In genomic region chr9:29865764-29866313, GRCh38 we compare ENCODE assay signal across 28 cellular contexts.
DNase-seq lines count a peak whose midpoint lies in the region; ATAC-seq and TF ChIP-seq lines count a peak whose summit lies in the region.
"Had no signal": no experiment of that assay in that cellular context is flagged by ENCODE, and none has a peak within 500 bp of the region (broad histone marks: within the 10 kb centered on the region; RNA-seq: fewer than 3 reads in every experiment).

No MANE protein-coding gene starts in this region.

- POLR2A ChIA-PET in activated naive CD8-positive, alpha-beta T cell treated with anti-CD3 and anti-CD28 coated beads, Interleukin-2, amount 10 ng/mL, durations not matched to agents 7 days and 5 days (lab: Charles Lee), result no interaction called here

- H3K4me3 Mint-ChIP-seq in activated naive CD8-positive, alpha-beta T cell treated with anti-CD3 and anti-CD28 coated beads, Interleukin-2, amount 10 ng/mL, durations not matched to agents 7 days and 5 days, result no peak overlapping the region
- H3K4me3 Mint-ChIP-seq in activated naive CD8-positive, alpha-beta T cell treated with anti-CD3 and anti-CD28 coated beads for 36 hours, result no peak overlapping the region
- H3K4me3 Mint-ChIP-seq: activated CD4-positive, alpha-beta memory T cell treated with anti-CD3 and anti-CD28 coated beads for 36 hours; T-helper 2 cell treated with Interferon-gamma antibody and Interleukin-4, amounts not matched to agents 5 μg/mL and 100 μg/mL, for 36 hours; WTC11 had no signal

- H3K4me1 ChIP-seq in OCI-LY3 (ENCODE audit: low read length), result peaks cover 20% of the 10 kb centered on the region
- H3K4me1 ChIP-seq in hepatocyte (ENCODE audit: insufficient read depth), result peaks cover 4% of the 10 kb centered on the region
- H3K4me1 ChIP-seq: breast epithelium, spleen had no signal

- no peaks in the 10 kb centered on the region for H3K4me1 Mint-ChIP-seq in activated naive CD8-positive, alpha-beta T cell treated with anti-CD3 and anti-CD28 coated beads, Interleukin-2, amount 10 ng/mL, durations not matched to agents 7 days and 5 days
- no peaks in the 10 kb centered on the region for H3K4me1 Mint-ChIP-seq in activated naive CD8-positive, alpha-beta T cell treated with anti-CD3 and anti-CD28 coated beads for 36 hours
- H3K4me1 Mint-ChIP-seq: WTC11 had no signal

- H3K9me3 ChIP-seq in OCI-LY3 (ENCODE audit: insufficient read depth, low read length) (no peaks in the 10 kb centered on the region), hepatocyte (ENCODE audit: low read depth) (no peaks in the 10 kb centered on the region)
- H3K9me3 ChIP-seq: breast epithelium had no signal

- TF ChIP-seq CTCF in OCI-LY3 (IDR thresholded peaks at IDR 0.05; ENCODE audit: low read depth, low read length), result no peak
- no peak for TF ChIP-seq CTCF in hepatocyte (IDR thresholded peaks at IDR 0.05; ENCODE audit: poor library complexity)

- H3K27me3 Mint-ChIP-seq in activated naive CD8-positive, alpha-beta T cell treated with anti-CD3 and anti-CD28 coated beads, Interleukin-2, amount 10 ng/mL, durations not matched to agents 7 days and 5 days, result no peaks in the 10 kb centered on the region
- H3K27me3 Mint-ChIP-seq in activated naive CD8-positive, alpha-beta T cell treated with anti-CD3 and anti-CD28 coated beads for 36 hours, result no peaks in the 10 kb centered on the region
- H3K27me3 Mint-ChIP-seq: activated CD4-positive, alpha-beta memory T cell treated with anti-CD3 and anti-CD28 coated beads for 36 hours had no signal

- no peaks in the 10 kb centered on the region for H3K36me3 Mint-ChIP-seq in activated naive CD8-positive, alpha-beta T cell treated with anti-CD3 and anti-CD28 coated beads, Interleukin-2, amount 10 ng/mL, durations not matched to agents 7 days and 5 days
- H3K36me3 Mint-ChIP-seq in activated naive CD8-positive, alpha-beta T cell treated with anti-CD3 and anti-CD28 coated beads for 36 hours, result no peaks in the 10 kb centered on the region
- H3K36me3 Mint-ChIP-seq: activated CD4-positive, alpha-beta memory T cell treated with anti-CD3 and anti-CD28 coated beads for 36 hours had no signal

- no peaks in the 10 kb centered on the region for H3K9me2 ChIP-seq in hepatocyte (replicated peaks; ENCODE audit: insufficient read depth)

- H3K9ac ChIP-seq in OCI-LY3 (ENCODE audit: low read length), result no peak overlapping the region

- no peaks in the 10 kb centered on the region for H3K27me3 ChIP-seq in OCI-LY3 (ENCODE audit: low read depth, low read length)
- no peaks in the 10 kb centered on the region for H3K27me3 ChIP-seq in hepatocyte
- H3K27me3 ChIP-seq: breast epithelium, spleen had no signal

- 58% methylated on average over 3 of the region's 3 CpGs for WGBS in hepatocyte (ENCODE audit: low lambda C conversion rate, missing lambda C conversion rate)

- H3K9me3 Mint-ChIP-seq in activated naive CD8-positive, alpha-beta T cell treated with anti-CD3 and anti-CD28 coated beads, Interleukin-2, amount 10 ng/mL, durations not matched to agents 7 days and 5 days, result no peaks in the 10 kb centered on the region
- peaks cover 7% of the 10 kb centered on the region for H3K9me3 Mint-ChIP-seq in activated naive CD8-positive, alpha-beta T cell treated with anti-CD3 and anti-CD28 coated beads for 36 hours

- H4K20me1 ChIP-seq in OCI-LY3 (ENCODE audit: insufficient read depth, low read length) (no peaks in the 10 kb centered on the region), hepatocyte (ENCODE audit: insufficient read depth, poor library complexity, severe bottlenecking) (no peaks in the 10 kb centered on the region)

- H3K4me2 ChIP-seq in OCI-LY3 (ENCODE audit: low read length) (0 out of 2 replicates have a peak overlapping the region, but pooled peaks have one; percentile 35), hepatocyte (no peak overlapping the region)

- no peaks in the 10 kb centered on the region for H3K36me3 ChIP-seq in OCI-LY3 (replicated peaks; ENCODE audit: low read depth, low read length)
- H3K36me3 ChIP-seq in hepatocyte (replicated peaks; ENCODE audit: insufficient read depth, low read depth), result no peaks in the 10 kb centered on the region
- H3K36me3 ChIP-seq: breast epithelium, spleen had no signal

- peak overlapping the region; percentile 71 for H3K27ac ChIP-seq in OCI-LY3 (ENCODE audit: low read length)
- no peak overlapping the region for H3K27ac ChIP-seq in hepatocyte
- H3K27ac ChIP-seq: breast epithelium, C4-2B, spleen had no signal

- ATAC-seq in activated naive CD8-positive, alpha-beta T cell treated with anti-CD3 and anti-CD28 coated beads, Interleukin-2, amount 10 ng/mL, durations not matched to agents 7 days and 5 days (ENCODE audit: low read depth), result peak; percentile 36
- ATAC-seq in HG03469 (IDR thresholded peaks at IDR 0.05; ENCODE audit: unreplicated experiment), result no peak
- ATAC-seq: K562, left colon, WTC11 had no signal

- no peak overlapping the region for H3K27ac Mint-ChIP-seq in activated naive CD8-positive, alpha-beta T cell treated with anti-CD3 and anti-CD28 coated beads, Interleukin-2, amount 10 ng/mL, durations not matched to agents 7 days and 5 days
- H3K27ac Mint-ChIP-seq in activated naive CD8-positive, alpha-beta T cell treated with anti-CD3 and anti-CD28 coated beads for 36 hours, result no peak overlapping the region
- H3K27ac Mint-ChIP-seq: activated CD4-positive, alpha-beta memory T cell treated with anti-CD3 and anti-CD28 coated beads for 36 hours; T-helper 2 cell treated with Interferon-gamma antibody and Interleukin-4, amounts not matched to agents 5 μg/mL and 100 μg/mL, for 36 hours; WTC11 had no signal

- H3K79me2 ChIP-seq in OCI-LY3 (ENCODE audit: low read length), result no peaks in the 10 kb centered on the region
- H3K79me2 ChIP-seq in hepatocyte, result no peaks in the 10 kb centered on the region

- H3K4me3 ChIP-seq in OCI-LY3 (ENCODE audit: low read length) (no peak overlapping the region), hepatocyte (no peak overlapping the region)
- H3K4me3 ChIP-seq: breast epithelium, K562, spleen had no signal

- H2AFZ ChIP-seq in OCI-LY3 (ENCODE audit: low read depth, low read length) (0 out of 2 replicates have a peak overlapping the region, but pooled peaks have one; percentile 28), hepatocyte (peak overlapping the region; percentile 50)

- no peak for DNase-seq in activated naive CD8-positive, alpha-beta T cell treated with anti-CD3 and anti-CD28 coated beads, Interleukin-2, amount 10 ng/mL, durations not matched to agents 7 days and 5 days
- DNase-seq in activated naive CD8-positive, alpha-beta T cell treated with anti-CD3 and anti-CD28 coated beads for 36 hours, result no peak
- DNase-seq in hepatocyte (ENCODE audit: low spot score) (no peak), NCI-H526 treated with DMSO at 0.1 percent for 48 hours (lab: John Stamatoyannopoulos, UW) (no peak), NOMO-1 (lab: John Stamatoyannopoulos, UW; ENCODE audit: unreplicated experiment in 2 of 2) (no peak), GF-D8 (lab: John Stamatoyannopoulos, UW) (no peak)
- DNase-seq: activated CD4-positive, alpha-beta memory T cell treated with anti-CD3 and anti-CD28 coated beads for 36 hours; activated naive CD4-positive, alpha-beta T cell; activated T-cell treated with anti-CD3 and anti-CD28 coated beads, Interleukin-2, amount 50 U/mL, for 1 hour; amygdala; Calu3; effector CD8-positive, alpha-beta T cell; foreskin fibroblast; left colon; MM.1S; NCI-H146; NCI-H524 treated with DMSO at 0.1 percent for 48 hours; retina; RPMI8226; spleen; stimulated activated CD4-positive, alpha-beta T cell treated with anti-CD3 and anti-CD28 coated beads, Interleukin-4, amount 100 ng/mL, for 24 hours had no signal
